ENCODE assay signal across 9 cellular contexts in genomic region chr18:34659579-34660517, GRCh38. TPM values are rescaled to one million over a fixed set of nuclear protein-coding genes. Genes with fewer than 3 reads are reported as not detected.
DNase-seq lines count a peak whose midpoint lies in the region; ATAC-seq, FAIRE-seq and TF ChIP-seq lines count a peak whose summit lies in the region.
"Had no signal": no experiment of that assay in that cellular context is flagged by ENCODE, and none has a peak within 500 bp of the region (broad histone marks: within the 10 kb centered on the region; RNA-seq: fewer than 3 reads in every experiment).

No MANE protein-coding gene starts in this region.

- 25 to 30% methylated on average over 8 of the region's 8 CpGs for WGBS in upper lobe of left lung, 2 donors

- TF ChIP-seq EP300 in upper lobe of left lung (IDR thresholded peaks at IDR 0.05): peak in 1 of 4 donors; percentile 18

- H3K4me1 ChIP-seq in upper lobe of left lung: peaks cover 0 to 13% (median 6%) of the 10 kb centered on the region in 4 donors

- no peak overlapping the region for H3K27ac ChIP-seq in epithelial cell of prostate
- peak overlapping the region; percentile 27 to 64 (median 62) for H3K27ac ChIP-seq in upper lobe of left lung

- no peak overlapping the region for H3K4me3 Mint-ChIP-seq in activated CD8-positive, alpha-beta memory T cell treated with anti-CD3 and anti-CD28 coated beads, Interleukin-2, amount 10 ng/mL, durations not matched to agents 7 days and 5 days
- H3K4me3 Mint-ChIP-seq: central memory CD8-positive, alpha-beta T cell had no signal

- H3K27me3 Mint-ChIP-seq in activated CD8-positive, alpha-beta memory T cell treated with anti-CD3 and anti-CD28 coated beads, Interleukin-2, amount 10 ng/mL, durations not matched to agents 7 days and 5 days: peaks cover 18% of the 10 kb centered on the region

- peak; percentile 85 to 94 for ATAC-seq in upper lobe of left lung (ENCODE audit: low FRiP score in 2 of 2)
- ATAC-seq in HG03469 (IDR thresholded peaks at IDR 0.05; ENCODE audit: unreplicated experiment): no peak
- no peak for ATAC-seq in activated CD8-positive, alpha-beta memory T cell treated with anti-CD3 and anti-CD28 coated beads, Interleukin-2, amount 10 ng/mL, durations not matched to agents 7 days and 5 days

- no peak for TF ChIP-seq POLR2A in upper lobe of left lung (IDR thresholded peaks at IDR 0.05)

- H3K36me3 ChIP-seq in upper lobe of left lung: no peaks in the 10 kb centered on the region

- H3K9me3 Mint-ChIP-seq in activated CD8-positive, alpha-beta memory T cell treated with anti-CD3 and anti-CD28 coated beads, Interleukin-2, amount 10 ng/mL, durations not matched to agents 7 days and 5 days (ENCODE audit: low read depth): no peaks in the 10 kb centered on the region
- H3K9me3 Mint-ChIP-seq: central memory CD8-positive, alpha-beta T cell had no signal

- H3K4me1 Mint-ChIP-seq in activated CD8-positive, alpha-beta memory T cell treated with anti-CD3 and anti-CD28 coated beads, Interleukin-2, amount 10 ng/mL, durations not matched to agents 7 days and 5 days: no peaks in the 10 kb centered on the region
- H3K4me1 Mint-ChIP-seq: central memory CD8-positive, alpha-beta T cell had no signal

- TF ChIP-seq CTCF in upper lobe of left lung (IDR thresholded peaks at IDR 0.05): no peak

- no peaks in the 10 kb centered on the region for H3K9me3 ChIP-seq in upper lobe of left lung

- no peaks in the 10 kb centered on the region for H3K36me3 Mint-ChIP-seq in activated CD8-positive, alpha-beta memory T cell treated with anti-CD3 and anti-CD28 coated beads, Interleukin-2, amount 10 ng/mL, durations not matched to agents 7 days and 5 days

- no peak overlapping the region for H3K4me3 ChIP-seq in upper lobe of left lung

- peak; percentile 89 for FAIRE-seq in RCC 7860 (lab: Jason Lieb, UNC)

- no peak overlapping the region for H3K27ac Mint-ChIP-seq in activated CD8-positive, alpha-beta memory T cell treated with anti-CD3 and anti-CD28 coated beads, Interleukin-2, amount 10 ng/mL, durations not matched to agents 7 days and 5 days

- H3K27me3 ChIP-seq in upper lobe of left lung: no peaks in the 10 kb centered on the region

- CTCF ChIA-PET in activated CD8-positive, alpha-beta memory T cell treated with anti-CD3 and anti-CD28 coated beads, Interleukin-2, amount 10 ng/mL, durations not matched to agents 7 days and 5 days (lab: Charles Lee): interaction anchor here (2.2 to 6.8 kb wide), 2 partner anchors 8 to 128 kb away, joined by 22 to 36 read pairs; no protein-coding TSS in a partner anchor

- DNase-seq in A172 (ENCODE audit: low spot score): peak; percentile 95
- DNase-seq in HS-5 (ENCODE audit: low read depth): peak; percentile 78
- peak; percentile 85 for DNase-seq in RCC 7860 (ENCODE audit: low spot score)
- peak; percentile 57 for DNase-seq in epithelial cell of prostate (ENCODE audit: low read depth, low spot score)
- DNase-seq in medulla oblongata (ENCODE audit: extremely low spot score): peak; percentile 91
- peak in 1 of 2 donors; percentile 87 for DNase-seq in upper lobe of left lung
- no peak for DNase-seq in activated CD8-positive, alpha-beta memory T cell treated with anti-CD3 and anti-CD28 coated beads, Interleukin-2, amount 10 ng/mL, durations not matched to agents 7 days and 5 days

RNA-seq across cellular contexts. Expression of gene DTNA, which starts 50.2 kb away (rescaled TPM):
- 18.8 and 20.9 TPM in 2 replicates for total RNA-seq in A172 (2014; rRNA removed; shearing (Covaris generic))
- 10 to 100 TPM in 5 of 6 donors, 1 to 10 TPM in 1; 7.2 to 25.1 (median 16.7) TPM for total RNA-seq in upper lobe of left lung
- total RNA-seq in activated CD8-positive, alpha-beta memory T cell treated with anti-CD3 and anti-CD28 coated beads, Interleukin-2, amount 10 ng/mL, durations not matched to agents 7 days and 5 days: not detected

Comparison
In these comparisons a context has a peak if more than half of its experiments do, and no peak if none do; other contexts are left out.
1. ATAC-seq: peak in upper lobe of left lung (2 of 2); none in HG03469 (single experiment) and activated CD8-positive, alpha-beta memory T cell treated with anti-CD3 and anti-CD28 coated beads, Interleukin-2, amount 10 ng/mL, durations not matched to agents 7 days and 5 days (single experiment).
2. RNA of gene DTNA, which starts 50.2 kb away (total RNA-seq): 18.8 to 20.9 TPM in A172 and 7.2 to 25.1 TPM in upper lobe of left lung; not detected in activated CD8-positive, alpha-beta memory T cell treated with anti-CD3 and anti-CD28 coated beads, Interleukin-2, amount 10 ng/mL, durations not matched to agents 7 days and 5 days; every median in the first group is over 4 times any median in the second.